17 cellular contexts compared by ENCODE assay signal in the genomic region with DNA sequence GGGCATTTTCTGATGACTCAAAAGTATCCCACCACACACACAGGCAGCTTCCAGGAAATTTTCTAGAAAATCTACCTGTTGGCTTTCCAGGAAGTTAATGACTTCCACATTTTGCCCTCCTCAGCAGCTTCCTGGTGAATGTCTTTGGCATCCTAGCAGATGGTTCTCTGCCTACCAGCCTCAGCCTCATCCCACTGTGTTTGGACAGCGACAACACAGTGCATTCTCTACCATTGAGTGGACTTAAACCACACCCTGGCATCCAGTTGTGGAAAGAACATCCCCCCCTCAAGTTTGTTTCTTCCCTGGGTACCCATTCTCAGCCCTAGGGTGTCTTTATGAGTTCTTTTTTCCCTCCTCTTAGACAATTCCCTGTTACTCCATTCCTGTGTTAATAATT. TPM values are rescaled to one million over a fixed set of nuclear protein-coding genes. Genes with fewer than 3 reads are reported as not detected.
"Had no signal": no experiment of that assay in that cellular context is flagged by ENCODE, and none has a peak within 500 bp of the region (broad histone marks: within the 10 kb centered on the region; RNA-seq: fewer than 3 reads in every experiment).

No MANE protein-coding gene starts in this region.

- H3K36me3 ChIP-seq: heart left ventricle, ovary had no signal

- H3K27me3 ChIP-seq: heart left ventricle, ovary had no signal

- H3K27ac ChIP-seq: dorsolateral prefrontal cortex, heart left ventricle, ovary had no signal

- H3K4me1 ChIP-seq: heart left ventricle had no signal

- ATAC-seq: esophagus mucosa, heart left ventricle, mucosa of descending colon, natural killer cell, right cardiac atrium had no signal

- H3K4me3 ChIP-seq: dorsolateral prefrontal cortex, heart left ventricle, mucosa of descending colon, ovary, smooth muscle cell had no signal

- H3K4me2 ChIP-seq: smooth muscle cell had no signal

- H3K9me3 ChIP-seq: mucosa of descending colon, ovary had no signal

- DNase-seq: cortex of kidney; dorsolateral prefrontal cortex; effector CD8-positive, alpha-beta T cell; heart left ventricle; hippocampal formation; mucosa of descending colon; natural killer cell; ovary; right cardiac atrium; stimulated activated CD4-positive, alpha-beta T cell treated with anti-CD3 and anti-CD28 coated beads, Interleukin-2, amount 100 ng/mL, for 48 hours; stimulated activated naive CD4-positive, alpha-beta T cell treated with Interleukin-2 at 50 U/mL for 16 hours had no signal

RNA-seq across cellular contexts. Expression of a gene that starts 50.8 kb away (rescaled TPM):
- total RNA-seq: esophagus mucosa, kidney epithelial cell, liver, lung microvascular endothelial cell, mesenteric fat pad, mucosa of descending colon, natural killer cell, right cardiac atrium, smooth muscle cell had no signal
- polyA plus RNA-seq: liver, right cardiac atrium, smooth muscle cell had no signal
